ENCODE assay signal across 13 cellular contexts in genomic region chr21:23743821-23744220, GRCh38.
DNase-seq lines count a peak whose midpoint lies in the region; ATAC-seq and TF ChIP-seq lines count a peak whose summit lies in the region.
"Had no signal": no experiment of that assay in that cellular context is flagged by ENCODE, and none has a peak within 500 bp of the region (broad histone marks: within the 10 kb centered on the region; RNA-seq: fewer than 3 reads in every experiment).

No MANE protein-coding gene starts in this region.

- no peak for TF ChIP-seq CTCF in NB4 (IDR thresholded peaks at IDR 0.05; ENCODE audit: low read depth, low read length)

- H3K4me3 Mint-ChIP-seq in immature natural killer cell: no peak overlapping the region
- H3K4me3 Mint-ChIP-seq: CD4-positive, alpha-beta T cell; H9 had no signal

- TF ChIP-seq POLR2A in NB4 (IDR thresholded peaks at IDR 0.05; ENCODE audit: extremely low read depth, insufficient read length): no peak

- H3K27me3 Mint-ChIP-seq in immature natural killer cell (ENCODE audit: low read depth in 3 of 3): peaks cover 0 to 1% (median 0%) of the 10 kb centered on the region in 3 donors
- H3K27me3 Mint-ChIP-seq: CD4-positive, alpha-beta T cell had no signal

- no peaks in the 10 kb centered on the region for H3K36me3 Mint-ChIP-seq in immature natural killer cell

- peak; percentile 0 to 24 for DNase-seq in AML-193 (lab: John Stamatoyannopoulos, UW)
- peak; percentile 3 for DNase-seq in ELR (ENCODE audit: low read depth)
- peak; percentile 33 for DNase-seq in NB4 (ENCODE audit: low read depth)
- peak; percentile 20 for DNase-seq in OCI-M1 (lab: John Stamatoyannopoulos, UW)
- no peak for DNase-seq in immature natural killer cell
- DNase-seq in NCI-H2029 treated with DMSO at 0.1 percent for 48 hours (lab: John Stamatoyannopoulos, UW): no peak
- DNase-seq: ACHN; CD4-positive, alpha-beta T cell; DMS153; DMS79; GF-D8; H9 had no signal

- H3K4me3 ChIP-seq in NB4 (ENCODE audit: low read depth, low read length): no peak overlapping the region

- H3K27ac Mint-ChIP-seq in immature natural killer cell: no peak overlapping the region
- H3K27ac Mint-ChIP-seq: CD4-positive, alpha-beta T cell; H9 had no signal

- peaks cover 8 to 36% (median 14%) of the 10 kb centered on the region in 6 donors for H3K9me3 Mint-ChIP-seq in immature natural killer cell

- no peaks in the 10 kb centered on the region for H3K4me1 Mint-ChIP-seq in immature natural killer cell
- H3K4me1 Mint-ChIP-seq: H9 had no signal

- no peak for ATAC-seq in GM18519 (IDR thresholded peaks at IDR 0.05; ENCODE audit: low FRiP score, unreplicated experiment)

Comparison
In these comparisons a context has a peak if more than half of its experiments do, and no peak if none do; other contexts are left out.
1. DNase-seq: peak in AML-193 (2 of 2), ELR (single experiment), NB4 (single experiment) and OCI-M1 (single experiment); none in immature natural killer cell (0 of 3) and NCI-H2029 treated with DMSO at 0.1 percent for 48 hours (single experiment).